22 cellular contexts compared by ENCODE assay signal in genomic region chr5:5270161-5270560, GRCh38.
"Had no signal": no experiment of that assay in that cellular context is flagged by ENCODE, and none has a peak within 500 bp of the region (broad histone marks: within the 10 kb centered on the region; RNA-seq: fewer than 3 reads in every experiment).

No MANE protein-coding gene starts in this region.

- H3K27me3 ChIP-seq: SJSA1 had no signal

- H3K27ac ChIP-seq: HL-60, SJSA1, SK-N-MC had no signal

- H3K4me3 ChIP-seq: SJSA1, SK-N-MC had no signal

- DNase-seq: KBM-7, NCI-H1092, NCI-H1105 treated with DMSO at 0.1 percent for 48 hours, NCI-H1417 treated with DMSO at 0.1 percent for 48 hours, NCI-H146, NCI-H1694 treated with DMSO at 0.1 percent for 48 hours, NCI-H1930, NCI-H2081, NCI-H2107, NCI-H226, NCI-H446, NCI-H510A, NCI-H524 treated with DMSO at 0.1 percent for 48 hours, NCI-H69, NCI-H774, Right ventricle myocardium superior, RPMI8226, SIG-M5 had no signal

- H3K9me3 ChIP-seq: SJSA1 had no signal

- FAIRE-seq: RCC 7860 had no signal
